In genomic region chr3:123650101-123650500, GRCh38 we compare ENCODE assay signal across 24 cellular contexts.
"Had no signal": no experiment of that assay in that cellular context is flagged by ENCODE, and none has a peak within 500 bp of the region (broad histone marks: within the 10 kb centered on the region; RNA-seq: fewer than 3 reads in every experiment).

No MANE protein-coding gene starts in this region.

- H3K27ac Mint-ChIP-seq: activated CD4-positive, alpha-beta memory T cell treated with anti-CD3 and anti-CD28 coated beads, Interleukin-2, amount 10 ng/mL, durations not matched to agents 7 days and 5 days; activated CD4-positive, alpha-beta T cell treated with anti-CD3 and anti-CD28 coated beads, Interleukin-2, amount 10 ng/mL, durations not matched to agents 24 days and 14 days; activated naive CD4-positive, alpha-beta T cell treated with anti-CD3 and anti-CD28 coated beads for 36 hours; activated naive CD8-positive, alpha-beta T cell treated with anti-CD3 and anti-CD28 coated beads, Interleukin-2, amount 50 U/mL, for 24 hours; activated T-cell treated with anti-CD3 and anti-CD28 coated beads, Interleukin-2, amount 50 U/mL, for 72 hours; endodermal cell; naive thymus-derived CD8-positive, alpha-beta T cell; stimulated activated memory B cell treated with anti-CD40 and anti-IgM and Interleukin-4, amounts not matched to agents 10 μg/mL and 1 μg/mL and 100 μg/mL, for 72 hours; T-helper 1 cell treated with Interleukin-12 subunit alpha and Interleukin-12 subunit beta and Interleukin-4 antibody, amounts not matched to agents 30 μg/mL and 1 μg/mL, for 36 hours had no signal

- H3K4me1 Mint-ChIP-seq: activated CD4-positive, alpha-beta memory T cell treated with anti-CD3 and anti-CD28 coated beads, Interleukin-2, amount 10 ng/mL, durations not matched to agents 7 days and 5 days; activated CD4-positive, alpha-beta T cell treated with anti-CD3 and anti-CD28 coated beads, Interleukin-2, amount 10 ng/mL, durations not matched to agents 24 days and 14 days; activated naive CD8-positive, alpha-beta T cell treated with anti-CD3 and anti-CD28 coated beads, Interleukin-2, amount 50 U/mL, for 24 hours; central memory CD8-positive, alpha-beta T cell; naive thymus-derived CD8-positive, alpha-beta T cell had no signal

- H3K9me3 ChIP-seq: colonic mucosa, left lung, right lobe of liver, thyroid gland had no signal

- H3K36me3 Mint-ChIP-seq: naive thymus-derived CD8-positive, alpha-beta T cell; stimulated activated memory B cell treated with anti-CD40 and anti-IgM and Interleukin-4, amounts not matched to agents 10 μg/mL and 1 μg/mL and 100 μg/mL, for 72 hours had no signal

- ATAC-seq: activated naive CD8-positive, alpha-beta T cell treated with anti-CD3 and anti-CD28 coated beads, Interleukin-2, amount 50 U/mL, for 24 hours; activated T-cell treated with anti-CD3 and anti-CD28 coated beads, Interleukin-2, amount 50 U/mL, for 72 hours; foreskin keratinocyte; left lung; naive thymus-derived CD8-positive, alpha-beta T cell; right lobe of liver; stimulated activated memory B cell treated with anti-CD40 and anti-IgM and Interleukin-4, amounts not matched to agents 10 μg/mL and 1 μg/mL and 100 μg/mL, for 72 hours had no signal

- H3K27ac ChIP-seq: colonic mucosa, epithelial cell of prostate, foreskin keratinocyte, right lobe of liver, thyroid gland had no signal

- H3K36me3 ChIP-seq: colonic mucosa, thyroid gland had no signal

- H3K4me3 ChIP-seq: colonic mucosa, left lung, lung, right lobe of liver, thyroid gland had no signal

- H3K9me3 Mint-ChIP-seq: activated CD4-positive, alpha-beta memory T cell treated with anti-CD3 and anti-CD28 coated beads, Interleukin-2, amount 10 ng/mL, durations not matched to agents 7 days and 5 days; activated CD4-positive, alpha-beta T cell treated with anti-CD3 and anti-CD28 coated beads, Interleukin-2, amount 10 ng/mL, durations not matched to agents 24 days and 14 days; activated naive CD4-positive, alpha-beta T cell treated with anti-CD3 and anti-CD28 coated beads for 36 hours; activated naive CD8-positive, alpha-beta T cell treated with anti-CD3 and anti-CD28 coated beads, Interleukin-2, amount 50 U/mL, for 24 hours; activated T-cell treated with anti-CD3 and anti-CD28 coated beads, Interleukin-2, amount 50 U/mL, for 72 hours; central memory CD8-positive, alpha-beta T cell; endodermal cell; naive thymus-derived CD8-positive, alpha-beta T cell; stimulated activated memory B cell treated with anti-CD40 and anti-IgM and Interleukin-4, amounts not matched to agents 10 μg/mL and 1 μg/mL and 100 μg/mL, for 72 hours; T-helper 1 cell treated with Interleukin-12 subunit alpha and Interleukin-12 subunit beta and Interleukin-4 antibody, amounts not matched to agents 30 μg/mL and 1 μg/mL, for 36 hours had no signal

- H3K27me3 Mint-ChIP-seq: activated CD4-positive, alpha-beta memory T cell treated with anti-CD3 and anti-CD28 coated beads, Interleukin-2, amount 10 ng/mL, durations not matched to agents 7 days and 5 days; activated CD4-positive, alpha-beta T cell treated with anti-CD3 and anti-CD28 coated beads, Interleukin-2, amount 10 ng/mL, durations not matched to agents 24 days and 14 days; stimulated activated memory B cell treated with anti-CD40 and anti-IgM and Interleukin-4, amounts not matched to agents 10 μg/mL and 1 μg/mL and 100 μg/mL, for 72 hours had no signal

- DNase-seq: activated CD4-positive, alpha-beta memory T cell treated with anti-CD3 and anti-CD28 coated beads, Interleukin-2, amount 10 ng/mL, durations not matched to agents 7 days and 5 days; activated CD4-positive, alpha-beta T cell treated with anti-CD3 and anti-CD28 coated beads, Interleukin-2, amount 10 ng/mL, durations not matched to agents 24 days and 14 days; activated effector memory CD4-positive, alpha-beta T cell treated with Interleukin-2 at 50 U/mL for 16 hours; activated naive CD4-positive, alpha-beta T cell treated with anti-CD3 and anti-CD28 coated beads for 36 hours; activated naive CD8-positive, alpha-beta T cell treated with anti-CD3 and anti-CD28 coated beads, Interleukin-2, amount 50 U/mL, for 24 hours; activated T-cell treated with anti-CD3 and anti-CD28 coated beads, Interleukin-2, amount 50 U/mL, for 72 hours; anterior cingulate cortex; colonic mucosa; endodermal cell; foreskin keratinocyte; hippocampal formation; kidney glomerular epithelial cell; left lung; naive thymus-derived CD8-positive, alpha-beta T cell; nucleus accumbens; right lobe of liver; small intestine; stimulated activated CD4-positive, alpha-beta T cell treated with anti-CD3 and anti-CD28 coated beads, Interleukin-2, amount 100 ng/mL, for 24 hours; thyroid gland had no signal

- H3K4me3 Mint-ChIP-seq: activated CD4-positive, alpha-beta memory T cell treated with anti-CD3 and anti-CD28 coated beads, Interleukin-2, amount 10 ng/mL, durations not matched to agents 7 days and 5 days; activated CD4-positive, alpha-beta T cell treated with anti-CD3 and anti-CD28 coated beads, Interleukin-2, amount 10 ng/mL, durations not matched to agents 24 days and 14 days; activated naive CD4-positive, alpha-beta T cell treated with anti-CD3 and anti-CD28 coated beads for 36 hours; activated naive CD8-positive, alpha-beta T cell treated with anti-CD3 and anti-CD28 coated beads, Interleukin-2, amount 50 U/mL, for 24 hours; activated T-cell treated with anti-CD3 and anti-CD28 coated beads, Interleukin-2, amount 50 U/mL, for 72 hours; central memory CD8-positive, alpha-beta T cell; endodermal cell; naive thymus-derived CD8-positive, alpha-beta T cell; stimulated activated memory B cell treated with anti-CD40 and anti-IgM and Interleukin-4, amounts not matched to agents 10 μg/mL and 1 μg/mL and 100 μg/mL, for 72 hours; T-helper 1 cell treated with Interleukin-12 subunit alpha and Interleukin-12 subunit beta and Interleukin-4 antibody, amounts not matched to agents 30 μg/mL and 1 μg/mL, for 36 hours had no signal

- H3K27me3 ChIP-seq: colonic mucosa, foreskin keratinocyte, left lung, right lobe of liver, thyroid gland had no signal

- H3K4me1 ChIP-seq: colonic mucosa, foreskin keratinocyte had no signal
